1 cellular context compared by ENCODE assay signal in genomic region chr3:43153189-43154083, GRCh38.
TF ChIP-seq lines count a peak whose summit lies in the region.

No MANE protein-coding gene starts in this region.

TF ChIP-seq in K562, 482 proteins besides CTCF, POLR2A, EP300 and RAD21:
- TF ChIP-seq, protein P1, sequence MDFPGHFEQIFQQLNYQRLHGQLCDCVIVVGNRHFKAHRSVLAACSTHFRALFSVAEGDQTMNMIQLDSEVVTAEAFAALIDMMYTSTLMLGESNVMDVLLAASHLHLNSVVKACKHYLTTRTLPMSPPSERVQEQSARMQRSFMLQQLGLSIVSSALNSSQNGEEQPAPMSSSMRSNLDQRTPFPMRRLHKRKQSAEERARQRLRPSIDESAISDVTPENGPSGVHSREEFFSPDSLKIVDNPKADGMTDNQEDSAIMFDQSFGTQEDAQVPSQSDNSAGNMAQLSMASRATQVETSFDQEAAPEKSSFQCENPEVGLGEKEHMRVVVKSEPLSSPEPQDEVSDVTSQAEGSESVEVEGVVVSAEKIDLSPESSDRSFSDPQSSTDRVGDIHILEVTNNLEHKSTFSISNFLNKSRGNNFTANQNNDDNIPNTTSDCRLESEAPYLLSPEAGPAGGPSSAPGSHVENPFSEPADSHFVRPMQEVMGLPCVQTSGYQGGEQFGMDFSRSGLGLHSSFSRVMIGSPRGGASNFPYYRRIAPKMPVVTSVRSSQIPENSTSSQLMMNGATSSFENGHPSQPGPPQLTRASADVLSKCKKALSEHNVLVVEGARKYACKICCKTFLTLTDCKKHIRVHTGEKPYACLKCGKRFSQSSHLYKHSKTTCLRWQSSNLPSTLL (IDR thresholded peaks at IDR 0.05): no peak
- TF ChIP-seq JUND (IDR thresholded peaks at IDR 0.05; ENCODE audit: borderline replicate concordance, low read depth, low read length) (no peak), JUND (tag; IDR thresholded peaks at IDR 0.05; ENCODE audit: borderline replicate concordance, low read depth, low read length) (peak; percentile 49; the same call in 1 of the 3 replicates), ATF1 (CRISPR knock-in tag; IDR thresholded peaks at IDR 0.05) (no peak), ATF1 (tag; IDR thresholded peaks at IDR 0.05) (0 out of 2 replicates have a peak, but pooled peaks have one; percentile 22), CBFA2T2 (conservative IDR thresholded peaks at IDR 0.05) (no peak), BMI1 (IDR thresholded peaks at IDR 0.05; ENCODE audit: low read length) (no peak), NFE2 (IDR thresholded peaks at IDR 0.05; ENCODE audit: low read depth) (peak; percentile 63), C11orf30 (IDR thresholded peaks at IDR 0.05; ENCODE audit: low read depth) (peak; percentile 52), ZNF316 (IDR thresholded peaks at IDR 0.05) (0 out of 2 replicates have a peak, but pooled peaks have one; percentile 42), MAFG (tag; conservative IDR thresholded peaks at IDR 0.05) (peak; percentile 88), ATF3 (IDR thresholded peaks at IDR 0.05) (peak; percentile 59; the same call in 1 of the 2 replicates), ATF3 (CRISPR knock-in tag; conservative IDR thresholded peaks at IDR 0.05) (no peak), NFE2L1 (tag; IDR thresholded peaks at IDR 0.05; ENCODE audit: borderline replicate concordance, low read depth) (peak; percentile 64; the same call in 1 of the 2 replicates), NRF1 (conservative IDR thresholded peaks at IDR 0.05 in 1 of 2, IDR thresholded peaks at IDR 0.05 in 1 of 2) (peak; percentile 19 to 48; a peak in 1 of 4 replicates), CTBP1 (IDR thresholded peaks at IDR 0.05; ENCODE audit: borderline replicate concordance) (peak; percentile 26; the same call in 1 of the 2 replicates), EGR1 (conservative IDR thresholded peaks at IDR 0.05) (no peak), KLF6 (CRISPR knock-in tag; IDR thresholded peaks at IDR 0.05; ENCODE audit: borderline replicate concordance) (no peak), ESRRA (IDR thresholded peaks at IDR 0.05; ENCODE audit: borderline replicate concordance, low read depth) (peak; percentile 72; the same call in 1 of the 2 replicates)
